In the genomic region with DNA sequence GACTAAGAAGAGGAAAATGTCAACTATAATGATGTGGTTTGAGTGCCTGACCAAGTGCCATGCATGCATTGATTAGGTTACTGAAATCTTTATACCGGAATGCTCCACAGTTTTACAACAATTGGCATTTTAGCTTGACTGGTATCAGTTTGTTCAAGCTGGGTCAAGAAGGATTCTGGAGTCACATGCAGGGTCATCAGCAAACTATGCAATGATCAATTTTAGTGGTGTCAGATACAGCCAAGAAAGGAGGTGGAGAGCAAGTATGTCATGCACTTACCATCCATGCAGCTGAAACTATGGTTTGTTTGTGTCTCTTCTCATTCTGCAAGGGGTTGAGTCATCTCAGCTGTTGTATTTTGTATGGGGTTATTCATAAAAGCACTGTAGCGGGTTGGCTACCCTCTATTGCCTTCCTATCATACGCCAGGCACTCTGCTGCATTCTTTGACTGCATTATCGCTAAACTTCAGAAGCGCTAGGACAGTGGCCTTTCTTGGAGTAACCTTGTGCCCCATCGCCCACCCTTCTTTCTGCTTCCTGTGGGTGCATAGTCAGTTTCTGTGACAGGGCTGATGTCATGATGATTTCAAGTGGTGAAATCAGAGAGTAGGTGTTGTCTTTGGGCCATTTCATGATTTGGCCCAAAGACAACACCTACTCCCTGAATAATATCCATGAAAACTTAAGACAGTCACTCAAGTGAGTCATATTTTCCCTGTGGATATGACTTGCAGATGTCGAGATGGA, we compare ENCODE assay signal across 9 cellular contexts.
DNase-seq lines count a peak whose midpoint lies in the region; ATAC-seq, FAIRE-seq and TF ChIP-seq lines count a peak whose summit lies in the region.
"Had no signal": no experiment of that assay in that cellular context is flagged by ENCODE, and none has a peak within 500 bp of the region (broad histone marks: within the 10 kb centered on the region; RNA-seq: fewer than 3 reads in every experiment).

No MANE protein-coding gene starts in this region.

- H2BK12ac ChIP-seq in neuronal stem cell (ENCODE audit: low read length) = no peak overlapping the region

- FAIRE-seq in small intestine (lab: Jason Lieb, UNC) = no peak

- H3K4me1 ChIP-seq in small intestine (ENCODE audit: control insufficient read depth in 2 of 2, insufficient read depth in 1 of 2, low read depth in 1 of 2, low read length in 1 of 2) = no peaks in the 10 kb centered on the region
- peaks cover 0 to 8% of the 10 kb centered on the region in 2 donors for H3K4me1 ChIP-seq in neuronal stem cell (ENCODE audit: control insufficient read depth in 2 of 2, insufficient read depth in 1 of 2, low read depth in 1 of 2, low read length in 2 of 2)

- no peak overlapping the region for H3K23ac ChIP-seq in neuronal stem cell (ENCODE audit: low read depth, low read length, poor library complexity)

- H3K4me3 ChIP-seq in AG04450 (ENCODE audit: low read depth, low read length) (peak overlapping the region; percentile 17; the same call in 1 of the 2 replicates), small intestine (ENCODE audit: low read depth in 1 of 2, low read length in 2 of 2) (no peak overlapping the region), neuronal stem cell (ENCODE audit: low read length in 2 of 2) (no peak overlapping the region)

- H3K27ac ChIP-seq in AG04450 (ENCODE audit: low read depth, low read length) (peak overlapping the region; percentile 68), small intestine (ENCODE audit: low read depth in 1 of 2, low read length in 1 of 2) (no peak overlapping the region), neuronal stem cell (replicated peaks; ENCODE audit: low read length) (no peak overlapping the region)

- H3K9me3 ChIP-seq in AG04450 (ENCODE audit: control insufficient read depth, insufficient read depth, low read length) (no peaks in the 10 kb centered on the region; the same call in 1 of the 2 replicates), small intestine (ENCODE audit: control insufficient read depth, low read depth) (no peaks in the 10 kb centered on the region), neuronal stem cell (replicated peaks in 1 of 2; ENCODE audit: control insufficient read depth in 2 of 2, insufficient read depth in 1 of 2, low read depth in 1 of 2, low read length in 2 of 2) (no peaks in the 10 kb centered on the region)

- no peak overlapping the region for H2AK5ac ChIP-seq in neuronal stem cell (ENCODE audit: low read depth, low read length)

- H4K8ac ChIP-seq in neuronal stem cell (ENCODE audit: low read depth, low read length) = no peak overlapping the region

- H4K91ac ChIP-seq in neuronal stem cell (ENCODE audit: low read depth, low read length, poor library complexity) = no peak overlapping the region

- no peak overlapping the region for H2BK120ac ChIP-seq in neuronal stem cell (ENCODE audit: low read depth, low read length)

- H3K79me1 ChIP-seq in neuronal stem cell (ENCODE audit: low read depth, low read length) = no peaks in the 10 kb centered on the region

- no peak overlapping the region for H2AFZ ChIP-seq in neuronal stem cell (ENCODE audit: low read length)

- no peak for ATAC-seq in HG02588 (IDR thresholded peaks at IDR 0.05; ENCODE audit: unreplicated experiment)

- H3K18ac ChIP-seq in neuronal stem cell (ENCODE audit: low read length) = no peak overlapping the region

- H3K27me3 ChIP-seq in AG04450 (ENCODE audit: control insufficient read depth, insufficient read depth, low read length) (peaks cover 5% of the 10 kb centered on the region), small intestine (ENCODE audit: control insufficient read depth in 2 of 2, insufficient read depth in 2 of 2, low read length in 2 of 2) (no peaks in the 10 kb centered on the region), neuronal stem cell (ENCODE audit: control insufficient read depth in 3 of 3, insufficient read depth in 3 of 3, low read depth in 1 of 3, low read length in 3 of 3) (peaks cover 0 to 15% (median 0%) of the 10 kb centered on the region in 3 experiments)

- POLR2A ChIA-PET in AG04450 (lab: Yijun Ruan, JAX) = no interaction called here

- H3K9ac ChIP-seq in neuronal stem cell (ENCODE audit: low read depth, low read length, poor library complexity) = no peak overlapping the region

- H3K4me2 ChIP-seq in neuronal stem cell (ENCODE audit: insufficient read depth, low read length, poor library complexity, severe bottlenecking) = no peak overlapping the region

- CTCF ChIA-PET in AG04450 (lab: Charles Lee) = interaction anchor here (1.3 kb wide), 1 partner anchor 238 kb away, joined by 7 read pairs; no protein-coding TSS in a partner anchor

- no peaks in the 10 kb centered on the region for H3K36me3 ChIP-seq in small intestine (ENCODE audit: control insufficient read depth in 2 of 2, insufficient read depth in 2 of 2, low read length in 2 of 2)
- H3K36me3 ChIP-seq in neuronal stem cell (replicated peaks in 1 of 2; ENCODE audit: control insufficient read depth in 2 of 2, insufficient read depth in 2 of 2, low read length in 2 of 2) = no peaks in the 10 kb centered on the region

- DNase-seq in AG04450 (ENCODE audit: low read depth, low spot score) = peak; percentile 53
- DNase-seq in HCEC 1CT = peak; percentile 90
- DNase-seq in amniotic stem cell (lab: John Stamatoyannopoulos, UW) = peak; percentile 78
- peak; percentile 38 for DNase-seq in islet precursor cell
- DNase-seq in small intestine = no peak
- no peak for DNase-seq in neuronal stem cell (ENCODE audit: low spot score)
- no peak for DNase-seq in NCI-H1930 (lab: John Stamatoyannopoulos, UW)
- DNase-seq: NCI-H446 treated with DMSO at 0.1 percent for 48 hours had no signal

- no peak for TF ChIP-seq CTCF in AG04450 (IDR thresholded peaks at IDR 0.05; ENCODE audit: low read depth, low read length)

- H2BK15ac ChIP-seq in neuronal stem cell (ENCODE audit: low read length) = no peak overlapping the region

- no peak overlapping the region for H3K4ac ChIP-seq in neuronal stem cell (ENCODE audit: low read length)

- 69 to 84% (median 80%) methylated on average over 7 of the region's 7 CpGs for WGBS in small intestine, 3 donors
- no CpG with 5 or more reads among the region's 7 CpGs for WGBS in neuronal stem cell (ENCODE audit: extremely low coverage in 2 of 2, insufficient read length in 2 of 2, insufficient replicate concordance in 1 of 2), 2 donors

- no peak overlapping the region for H3K14ac ChIP-seq in neuronal stem cell (ENCODE audit: low read length)

- no peak overlapping the region for H2BK5ac ChIP-seq in neuronal stem cell (ENCODE audit: low read length)

Comparison
In these comparisons a context has a peak if more than half of its experiments do, and no peak if none do; other contexts are left out.
1. DNase-seq: peak in AG04450 (single experiment), HCEC 1CT (single experiment), amniotic stem cell (single experiment) and islet precursor cell (single experiment); none in small intestine (single experiment), neuronal stem cell (single experiment) and NCI-H1930 (0 of 2).